ENCODE assay signal across 1 cellular context in the genomic region with DNA sequence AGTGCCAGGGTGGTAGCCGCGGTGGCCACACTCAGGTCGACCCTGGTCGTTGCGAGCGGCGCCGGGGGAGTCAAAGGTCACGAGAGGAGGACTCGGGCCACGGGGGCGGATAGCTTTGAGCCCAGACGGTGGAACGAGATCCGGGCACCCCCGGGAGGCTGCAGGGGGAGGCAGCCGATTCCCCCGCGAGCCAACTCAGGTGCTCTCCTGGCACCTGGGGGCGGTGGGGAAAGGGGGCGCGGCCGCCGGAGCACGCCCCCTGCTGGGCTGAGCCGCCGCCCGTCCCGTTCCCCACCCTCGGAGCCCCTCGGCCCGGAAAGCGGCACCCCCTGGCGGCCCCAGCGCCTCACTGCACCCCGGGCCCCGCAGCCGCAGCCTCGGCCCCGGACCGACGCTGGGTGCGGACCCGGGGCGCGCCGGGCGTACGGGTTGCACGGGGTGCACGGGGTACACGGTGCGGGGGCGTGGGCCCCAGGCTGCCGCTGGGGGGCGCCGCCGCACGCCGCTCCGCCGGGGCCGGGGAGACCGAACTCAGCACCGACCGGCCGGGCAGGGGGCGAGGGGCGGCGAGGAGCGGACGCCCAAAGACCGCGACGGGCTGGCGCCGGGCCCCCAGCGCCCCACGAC.
TF ChIP-seq lines count a peak whose summit lies in the region.

No MANE protein-coding gene starts in this region.

TF ChIP-seq in GM12878, 131 proteins besides CTCF, POLR2A, EP300 and RAD21 (continued from another document and continues in another):
- TF ChIP-seq, protein P1, sequence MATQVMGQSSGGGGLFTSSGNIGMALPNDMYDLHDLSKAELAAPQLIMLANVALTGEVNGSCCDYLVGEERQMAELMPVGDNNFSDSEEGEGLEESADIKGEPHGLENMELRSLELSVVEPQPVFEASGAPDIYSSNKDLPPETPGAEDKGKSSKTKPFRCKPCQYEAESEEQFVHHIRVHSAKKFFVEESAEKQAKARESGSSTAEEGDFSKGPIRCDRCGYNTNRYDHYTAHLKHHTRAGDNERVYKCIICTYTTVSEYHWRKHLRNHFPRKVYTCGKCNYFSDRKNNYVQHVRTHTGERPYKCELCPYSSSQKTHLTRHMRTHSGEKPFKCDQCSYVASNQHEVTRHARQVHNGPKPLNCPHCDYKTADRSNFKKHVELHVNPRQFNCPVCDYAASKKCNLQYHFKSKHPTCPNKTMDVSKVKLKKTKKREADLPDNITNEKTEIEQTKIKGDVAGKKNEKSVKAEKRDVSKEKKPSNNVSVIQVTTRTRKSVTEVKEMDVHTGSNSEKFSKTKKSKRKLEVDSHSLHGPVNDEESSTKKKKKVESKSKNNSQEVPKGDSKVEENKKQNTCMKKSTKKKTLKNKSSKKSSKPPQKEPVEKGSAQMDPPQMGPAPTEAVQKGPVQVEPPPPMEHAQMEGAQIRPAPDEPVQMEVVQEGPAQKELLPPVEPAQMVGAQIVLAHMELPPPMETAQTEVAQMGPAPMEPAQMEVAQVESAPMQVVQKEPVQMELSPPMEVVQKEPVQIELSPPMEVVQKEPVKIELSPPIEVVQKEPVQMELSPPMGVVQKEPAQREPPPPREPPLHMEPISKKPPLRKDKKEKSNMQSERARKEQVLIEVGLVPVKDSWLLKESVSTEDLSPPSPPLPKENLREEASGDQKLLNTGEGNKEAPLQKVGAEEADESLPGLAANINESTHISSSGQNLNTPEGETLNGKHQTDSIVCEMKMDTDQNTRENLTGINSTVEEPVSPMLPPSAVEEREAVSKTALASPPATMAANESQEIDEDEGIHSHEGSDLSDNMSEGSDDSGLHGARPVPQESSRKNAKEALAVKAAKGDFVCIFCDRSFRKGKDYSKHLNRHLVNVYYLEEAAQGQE (IDR thresholded peaks at IDR 0.05; ENCODE audit: low read depth, low read length): no peak
- TF ChIP-seq HDAC6 (IDR thresholded peaks at IDR 0.05; ENCODE audit: unreplicated experiment): no peak
- no peak for TF ChIP-seq TCF12 (IDR thresholded peaks at IDR 0.05; ENCODE audit: low read depth, low read length)
- no peak for TF ChIP-seq CHD4 (IDR thresholded peaks at IDR 0.05)
- TF ChIP-seq GATAD2B (conservative IDR thresholded peaks at IDR 0.05; ENCODE audit: low read depth): peak; percentile 96
- no peak for TF ChIP-seq IKZF2 (IDR thresholded peaks at IDR 0.05)
- no peak for TF ChIP-seq KDM1A (IDR thresholded peaks at IDR 0.05; ENCODE audit: borderline replicate concordance)
- TF ChIP-seq CREM (IDR thresholded peaks at IDR 0.05; ENCODE audit: low read depth): no peak
- peak; percentile 97 for TF ChIP-seq LARP7 (IDR thresholded peaks at IDR 0.05)
- TF ChIP-seq NR2C1 (IDR thresholded peaks at IDR 0.05): peak; percentile 85
- TF ChIP-seq, protein P2, sequence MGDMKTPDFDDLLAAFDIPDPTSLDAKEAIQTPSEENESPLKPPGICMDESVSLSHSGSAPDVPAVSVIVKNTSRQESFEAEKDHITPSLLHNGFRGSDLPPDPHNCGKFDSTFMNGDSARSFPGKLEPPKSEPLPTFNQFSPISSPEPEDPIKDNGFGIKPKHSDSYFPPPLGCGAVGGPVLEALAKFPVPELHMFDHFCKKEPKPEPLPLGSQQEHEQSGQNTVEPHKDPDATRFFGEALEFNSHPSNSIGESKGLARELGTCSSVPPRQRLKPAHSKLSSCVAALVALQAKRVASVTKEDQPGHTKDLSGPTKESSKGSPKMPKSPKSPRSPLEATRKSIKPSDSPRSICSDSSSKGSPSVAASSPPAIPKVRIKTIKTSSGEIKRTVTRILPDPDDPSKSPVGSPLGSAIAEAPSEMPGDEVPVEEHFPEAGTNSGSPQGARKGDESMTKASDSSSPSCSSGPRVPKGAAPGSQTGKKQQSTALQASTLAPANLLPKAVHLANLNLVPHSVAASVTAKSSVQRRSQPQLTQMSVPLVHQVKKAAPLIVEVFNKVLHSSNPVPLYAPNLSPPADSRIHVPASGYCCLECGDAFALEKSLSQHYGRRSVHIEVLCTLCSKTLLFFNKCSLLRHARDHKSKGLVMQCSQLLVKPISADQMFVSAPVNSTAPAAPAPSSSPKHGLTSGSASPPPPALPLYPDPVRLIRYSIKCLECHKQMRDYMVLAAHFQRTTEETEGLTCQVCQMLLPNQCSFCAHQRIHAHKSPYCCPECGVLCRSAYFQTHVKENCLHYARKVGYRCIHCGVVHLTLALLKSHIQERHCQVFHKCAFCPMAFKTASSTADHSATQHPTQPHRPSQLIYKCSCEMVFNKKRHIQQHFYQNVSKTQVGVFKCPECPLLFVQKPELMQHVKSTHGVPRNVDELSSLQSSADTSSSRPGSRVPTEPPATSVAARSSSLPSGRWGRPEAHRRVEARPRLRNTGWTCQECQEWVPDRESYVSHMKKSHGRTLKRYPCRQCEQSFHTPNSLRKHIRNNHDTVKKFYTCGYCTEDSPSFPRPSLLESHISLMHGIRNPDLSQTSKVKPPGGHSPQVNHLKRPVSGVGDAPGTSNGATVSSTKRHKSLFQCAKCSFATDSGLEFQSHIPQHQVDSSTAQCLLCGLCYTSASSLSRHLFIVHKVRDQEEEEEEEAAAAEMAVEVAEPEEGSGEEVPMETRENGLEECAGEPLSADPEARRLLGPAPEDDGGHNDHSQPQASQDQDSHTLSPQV (IDR thresholded peaks at IDR 0.05): peak; percentile 84
- TF ChIP-seq SUZ12 (IDR thresholded peaks at IDR 0.05; ENCODE audit: unreplicated experiment): no peak
- no peak for TF ChIP-seq CBX3 (IDR thresholded peaks at IDR 0.05; ENCODE audit: borderline replicate concordance, low read depth)
- TF ChIP-seq, protein P3, sequence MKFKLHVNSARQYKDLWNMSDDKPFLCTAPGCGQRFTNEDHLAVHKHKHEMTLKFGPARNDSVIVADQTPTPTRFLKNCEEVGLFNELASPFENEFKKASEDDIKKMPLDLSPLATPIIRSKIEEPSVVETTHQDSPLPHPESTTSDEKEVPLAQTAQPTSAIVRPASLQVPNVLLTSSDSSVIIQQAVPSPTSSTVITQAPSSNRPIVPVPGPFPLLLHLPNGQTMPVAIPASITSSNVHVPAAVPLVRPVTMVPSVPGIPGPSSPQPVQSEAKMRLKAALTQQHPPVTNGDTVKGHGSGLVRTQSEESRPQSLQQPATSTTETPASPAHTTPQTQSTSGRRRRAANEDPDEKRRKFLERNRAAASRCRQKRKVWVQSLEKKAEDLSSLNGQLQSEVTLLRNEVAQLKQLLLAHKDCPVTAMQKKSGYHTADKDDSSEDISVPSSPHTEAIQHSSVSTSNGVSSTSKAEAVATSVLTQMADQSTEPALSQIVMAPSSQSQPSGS (IDR thresholded peaks at IDR 0.05; ENCODE audit: low read length): no peak
- no peak for TF ChIP-seq MYC (IDR thresholded peaks at IDR 0.05; ENCODE audit: insufficient read depth, insufficient read length, insufficient replicate concordance, low read length, severe bottlenecking)
- 0 out of 2 replicates have a peak, but pooled peaks have one; percentile 55 for TF ChIP-seq ZSCAN29 (IDR thresholded peaks at IDR 0.05)
- no peak for TF ChIP-seq MEF2A (IDR thresholded peaks at IDR 0.05; ENCODE audit: insufficient read depth, low read depth, low read length)
- peak; percentile 65; the same call in 1 of the 2 replicates for TF ChIP-seq BACH1 (IDR thresholded peaks at IDR 0.05; ENCODE audit: borderline replicate concordance)
- no peak for TF ChIP-seq ZNF384 (IDR thresholded peaks at IDR 0.05; ENCODE audit: borderline replicate concordance, low read depth, low read length)
- TF ChIP-seq, protein P4, sequence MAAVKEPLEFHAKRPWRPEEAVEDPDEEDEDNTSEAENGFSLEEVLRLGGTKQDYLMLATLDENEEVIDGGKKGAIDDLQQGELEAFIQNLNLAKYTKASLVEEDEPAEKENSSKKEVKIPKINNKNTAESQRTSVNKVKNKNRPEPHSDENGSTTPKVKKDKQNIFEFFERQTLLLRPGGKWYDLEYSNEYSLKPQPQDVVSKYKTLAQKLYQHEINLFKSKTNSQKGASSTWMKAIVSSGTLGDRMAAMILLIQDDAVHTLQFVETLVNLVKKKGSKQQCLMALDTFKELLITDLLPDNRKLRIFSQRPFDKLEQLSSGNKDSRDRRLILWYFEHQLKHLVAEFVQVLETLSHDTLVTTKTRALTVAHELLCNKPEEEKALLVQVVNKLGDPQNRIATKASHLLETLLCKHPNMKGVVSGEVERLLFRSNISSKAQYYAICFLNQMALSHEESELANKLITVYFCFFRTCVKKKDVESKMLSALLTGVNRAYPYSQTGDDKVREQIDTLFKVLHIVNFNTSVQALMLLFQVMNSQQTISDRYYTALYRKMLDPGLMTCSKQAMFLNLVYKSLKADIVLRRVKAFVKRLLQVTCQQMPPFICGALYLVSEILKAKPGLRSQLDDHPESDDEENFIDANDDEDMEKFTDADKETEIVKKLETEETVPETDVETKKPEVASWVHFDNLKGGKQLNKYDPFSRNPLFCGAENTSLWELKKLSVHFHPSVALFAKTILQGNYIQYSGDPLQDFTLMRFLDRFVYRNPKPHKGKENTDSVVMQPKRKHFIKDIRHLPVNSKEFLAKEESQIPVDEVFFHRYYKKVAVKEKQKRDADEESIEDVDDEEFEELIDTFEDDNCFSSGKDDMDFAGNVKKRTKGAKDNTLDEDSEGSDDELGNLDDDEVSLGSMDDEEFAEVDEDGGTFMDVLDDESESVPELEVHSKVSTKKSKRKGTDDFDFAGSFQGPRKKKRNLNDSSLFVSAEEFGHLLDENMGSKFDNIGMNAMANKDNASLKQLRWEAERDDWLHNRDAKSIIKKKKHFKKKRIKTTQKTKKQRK (IDR thresholded peaks at IDR 0.05; ENCODE audit: low read depth, low read length): no peak
- no peak for TF ChIP-seq BMI1 (IDR thresholded peaks at IDR 0.05; ENCODE audit: borderline replicate concordance)
- TF ChIP-seq TAF1 (IDR thresholded peaks at IDR 0.05; ENCODE audit: borderline replicate concordance, low read depth, low read length): no peak
- 0 out of 2 replicates have a peak, but pooled peaks have one; percentile 17 for TF ChIP-seq TBL1XR1 (IDR thresholded peaks at IDR 0.05; ENCODE audit: low read depth, low read length)
- no peak for TF ChIP-seq MXI1 (IDR thresholded peaks at IDR 0.05; ENCODE audit: low read depth, low read length)
- TF ChIP-seq GABPA (IDR thresholded peaks at IDR 0.05; ENCODE audit: low read depth): no peak
- no peak for TF ChIP-seq ZZZ3 (IDR thresholded peaks at IDR 0.05; ENCODE audit: control insufficient read depth, insufficient read length, low read depth)
- TF ChIP-seq DPF2 (IDR thresholded peaks at IDR 0.05): peak; percentile 76
- TF ChIP-seq, protein P5, sequence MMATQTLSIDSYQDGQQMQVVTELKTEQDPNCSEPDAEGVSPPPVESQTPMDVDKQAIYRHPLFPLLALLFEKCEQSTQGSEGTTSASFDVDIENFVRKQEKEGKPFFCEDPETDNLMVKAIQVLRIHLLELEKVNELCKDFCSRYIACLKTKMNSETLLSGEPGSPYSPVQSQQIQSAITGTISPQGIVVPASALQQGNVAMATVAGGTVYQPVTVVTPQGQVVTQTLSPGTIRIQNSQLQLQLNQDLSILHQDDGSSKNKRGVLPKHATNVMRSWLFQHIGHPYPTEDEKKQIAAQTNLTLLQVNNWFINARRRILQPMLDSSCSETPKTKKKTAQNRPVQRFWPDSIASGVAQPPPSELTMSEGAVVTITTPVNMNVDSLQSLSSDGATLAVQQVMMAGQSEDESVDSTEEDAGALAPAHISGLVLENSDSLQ (IDR thresholded peaks at IDR 0.05): no peak
- TF ChIP-seq, protein P6, sequence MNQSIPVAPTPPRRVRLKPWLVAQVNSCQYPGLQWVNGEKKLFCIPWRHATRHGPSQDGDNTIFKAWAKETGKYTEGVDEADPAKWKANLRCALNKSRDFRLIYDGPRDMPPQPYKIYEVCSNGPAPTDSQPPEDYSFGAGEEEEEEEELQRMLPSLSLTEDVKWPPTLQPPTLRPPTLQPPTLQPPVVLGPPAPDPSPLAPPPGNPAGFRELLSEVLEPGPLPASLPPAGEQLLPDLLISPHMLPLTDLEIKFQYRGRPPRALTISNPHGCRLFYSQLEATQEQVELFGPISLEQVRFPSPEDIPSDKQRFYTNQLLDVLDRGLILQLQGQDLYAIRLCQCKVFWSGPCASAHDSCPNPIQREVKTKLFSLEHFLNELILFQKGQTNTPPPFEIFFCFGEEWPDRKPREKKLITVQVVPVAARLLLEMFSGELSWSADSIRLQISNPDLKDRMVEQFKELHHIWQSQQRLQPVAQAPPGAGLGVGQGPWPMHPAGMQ (IDR thresholded peaks at IDR 0.05; ENCODE audit: borderline replicate concordance): no peak
- TF ChIP-seq BCL11A (IDR thresholded peaks at IDR 0.05; ENCODE audit: low read depth, low read length): no peak
- TF ChIP-seq ZNF207 (IDR thresholded peaks at IDR 0.05; ENCODE audit: borderline replicate concordance): peak; percentile 57; the same call in 1 of the 2 replicates
- TF ChIP-seq NFYA (IDR thresholded peaks at IDR 0.05; ENCODE audit: borderline replicate concordance, low read depth, low read length): no peak
- TF ChIP-seq ATF7 (IDR thresholded peaks at IDR 0.05; ENCODE audit: low read depth): no peak
- no peak; the same call in 1 of the 2 replicates for TF ChIP-seq RUNX3 (IDR thresholded peaks at IDR 0.05; ENCODE audit: low read length)
- TF ChIP-seq NFIC (IDR thresholded peaks at IDR 0.05; ENCODE audit: low read depth, low read length): no peak
- TF ChIP-seq NR2F1 (conservative IDR thresholded peaks at IDR 0.05): peak; percentile 99
- TF ChIP-seq SIN3A (IDR thresholded peaks at IDR 0.05; ENCODE audit: low read depth, low read length): 0 out of 2 replicates have a peak, but pooled peaks have one; percentile 32
- TF ChIP-seq, protein P7, sequence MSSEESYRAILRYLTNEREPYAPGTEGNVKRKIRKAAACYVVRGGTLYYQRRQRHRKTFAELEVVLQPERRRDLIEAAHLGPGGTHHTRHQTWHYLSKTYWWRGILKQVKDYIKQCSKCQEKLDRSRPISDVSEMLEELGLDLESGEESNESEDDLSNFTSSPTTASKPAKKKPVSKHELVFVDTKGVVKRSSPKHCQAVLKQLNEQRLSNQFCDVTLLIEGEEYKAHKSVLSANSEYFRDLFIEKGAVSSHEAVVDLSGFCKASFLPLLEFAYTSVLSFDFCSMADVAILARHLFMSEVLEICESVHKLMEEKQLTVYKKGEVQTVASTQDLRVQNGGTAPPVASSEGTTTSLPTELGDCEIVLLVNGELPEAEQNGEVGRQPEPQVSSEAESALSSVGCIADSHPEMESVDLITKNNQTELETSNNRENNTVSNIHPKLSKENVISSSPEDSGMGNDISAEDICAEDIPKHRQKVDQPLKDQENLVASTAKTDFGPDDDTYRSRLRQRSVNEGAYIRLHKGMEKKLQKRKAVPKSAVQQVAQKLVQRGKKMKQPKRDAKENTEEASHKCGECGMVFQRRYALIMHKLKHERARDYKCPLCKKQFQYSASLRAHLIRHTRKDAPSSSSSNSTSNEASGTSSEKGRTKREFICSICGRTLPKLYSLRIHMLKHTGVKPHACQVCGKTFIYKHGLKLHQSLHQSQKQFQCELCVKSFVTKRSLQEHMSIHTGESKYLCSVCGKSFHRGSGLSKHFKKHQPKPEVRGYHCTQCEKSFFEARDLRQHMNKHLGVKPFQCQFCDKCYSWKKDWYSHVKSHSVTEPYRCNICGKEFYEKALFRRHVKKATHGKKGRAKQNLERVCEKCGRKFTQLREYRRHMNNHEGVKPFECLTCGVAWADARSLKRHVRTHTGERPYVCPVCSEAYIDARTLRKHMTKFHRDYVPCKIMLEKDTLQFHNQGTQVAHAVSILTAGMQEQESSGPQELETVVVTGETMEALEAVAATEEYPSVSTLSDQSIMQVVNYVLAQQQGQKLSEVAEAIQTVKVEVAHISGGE (CRISPR knock-in tag; IDR thresholded peaks at IDR 0.05): no peak
